ENCODE assay signal across 1 cellular context in the genomic region with DNA sequence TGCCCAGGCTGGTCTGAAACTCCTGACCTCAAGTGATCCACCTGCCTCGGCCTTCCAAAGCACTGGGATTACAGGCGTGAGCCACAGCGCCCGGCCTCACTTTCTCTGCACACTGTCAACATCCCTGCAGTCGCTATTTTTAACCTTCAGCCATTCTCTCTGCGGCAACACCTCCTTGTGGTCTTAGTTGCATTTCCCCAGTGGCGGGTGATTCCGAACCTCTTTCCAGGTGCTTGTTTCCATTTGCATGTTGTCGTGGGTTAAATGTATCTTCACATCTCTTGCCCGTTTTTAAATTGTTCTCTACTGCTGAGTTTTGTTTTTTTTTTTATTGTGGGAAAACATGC.
TF ChIP-seq lines count a peak whose summit lies in the region.

No MANE protein-coding gene starts in this region.

TF ChIP-seq in H1, 55 proteins besides CTCF, POLR2A, EP300 and RAD21:
- TF ChIP-seq SUZ12 (IDR thresholded peaks at IDR 0.05; ENCODE audit: low read length) (no peak), TEAD4 (IDR thresholded peaks at IDR 0.05; ENCODE audit: low read depth, low read length) (no peak), SIN3A (conservative IDR thresholded peaks at IDR 0.05 in 1 of 2, IDR thresholded peaks at IDR 0.05 in 1 of 2; ENCODE audit: low read depth in 1 of 2, low read length in 2 of 2) (no peak), KDM5A (IDR thresholded peaks at IDR 0.05; ENCODE audit: low read length) (no peak), TAF1 (IDR thresholded peaks at IDR 0.05; ENCODE audit: low read depth, low read length) (no peak), SIRT6 (IDR thresholded peaks at IDR 0.05; ENCODE audit: low read length) (no peak), CREB1 (IDR thresholded peaks at IDR 0.05) (no peak), POLR2AphosphoS5 (IDR thresholded peaks at IDR 0.05; ENCODE audit: low read depth, low read length) (no peak), CBX8 (IDR thresholded peaks at IDR 0.05; ENCODE audit: borderline replicate concordance, low read depth, low read length) (no peak), SP1 (IDR thresholded peaks at IDR 0.05; ENCODE audit: low read depth, low read length) (no peak), HDAC2 (IDR thresholded peaks at IDR 0.05; ENCODE audit: borderline replicate concordance in 1 of 2, low read depth in 2 of 2, low read length in 2 of 2) (no peak), BRCA1 (IDR thresholded peaks at IDR 0.05; ENCODE audit: low read depth, low read length) (no peak), MAFK (IDR thresholded peaks at IDR 0.05; ENCODE audit: low read depth, low read length) (no peak), NRF1 (IDR thresholded peaks at IDR 0.05; ENCODE audit: low read depth, low read length) (no peak), RFX5 (IDR thresholded peaks at IDR 0.05; ENCODE audit: borderline replicate concordance, low read depth, low read length) (no peak), RBBP5 (IDR thresholded peaks at IDR 0.05; ENCODE audit: borderline replicate concordance, low read depth, low read length) (no peak)
- TF ChIP-seq, protein P1, sequence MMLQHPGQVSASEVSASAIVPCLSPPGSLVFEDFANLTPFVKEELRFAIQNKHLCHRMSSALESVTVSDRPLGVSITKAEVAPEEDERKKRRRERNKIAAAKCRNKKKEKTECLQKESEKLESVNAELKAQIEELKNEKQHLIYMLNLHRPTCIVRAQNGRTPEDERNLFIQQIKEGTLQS (IDR thresholded peaks at IDR 0.05; ENCODE audit: insufficient read depth, low read depth, low read length): no peak
- TF ChIP-seq, protein P2, sequence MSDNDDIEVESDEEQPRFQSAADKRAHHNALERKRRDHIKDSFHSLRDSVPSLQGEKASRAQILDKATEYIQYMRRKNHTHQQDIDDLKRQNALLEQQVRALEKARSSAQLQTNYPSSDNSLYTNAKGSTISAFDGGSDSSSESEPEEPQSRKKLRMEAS (IDR thresholded peaks at IDR 0.05): no peak
- TF ChIP-seq, protein P3, sequence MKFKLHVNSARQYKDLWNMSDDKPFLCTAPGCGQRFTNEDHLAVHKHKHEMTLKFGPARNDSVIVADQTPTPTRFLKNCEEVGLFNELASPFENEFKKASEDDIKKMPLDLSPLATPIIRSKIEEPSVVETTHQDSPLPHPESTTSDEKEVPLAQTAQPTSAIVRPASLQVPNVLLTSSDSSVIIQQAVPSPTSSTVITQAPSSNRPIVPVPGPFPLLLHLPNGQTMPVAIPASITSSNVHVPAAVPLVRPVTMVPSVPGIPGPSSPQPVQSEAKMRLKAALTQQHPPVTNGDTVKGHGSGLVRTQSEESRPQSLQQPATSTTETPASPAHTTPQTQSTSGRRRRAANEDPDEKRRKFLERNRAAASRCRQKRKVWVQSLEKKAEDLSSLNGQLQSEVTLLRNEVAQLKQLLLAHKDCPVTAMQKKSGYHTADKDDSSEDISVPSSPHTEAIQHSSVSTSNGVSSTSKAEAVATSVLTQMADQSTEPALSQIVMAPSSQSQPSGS (IDR thresholded peaks at IDR 0.05; ENCODE audit: low read length): no peak
